2 cellular contexts compared by ENCODE assay signal in genomic region chr6:11744753-11745152, GRCh38.
TF ChIP-seq lines count a peak whose summit lies in the region.

No MANE protein-coding gene starts in this region.

TF ChIP-seq in liver, 16 proteins besides CTCF, POLR2A, EP300 and RAD21 (continued from another document):
- TF ChIP-seq NR2F2 (IDR thresholded peaks at IDR 0.05): peak; percentile 31
- TF ChIP-seq JUND (IDR thresholded peaks at IDR 0.05): no peak
- no peak for TF ChIP-seq REST (IDR thresholded peaks at IDR 0.05)
- no peak for TF ChIP-seq GABPA (IDR thresholded peaks at IDR 0.05 in 1 of 2, conservative IDR thresholded peaks at IDR 0.05 in 1 of 2)

TF ChIP-seq in HepG2, 621 proteins besides CTCF, POLR2A, EP300 and RAD21:
- TF ChIP-seq ZUFSP (CRISPR knock-in tag; IDR thresholded peaks at IDR 0.05; ENCODE audit: borderline replicate concordance): no peak
- no peak for TF ChIP-seq ZNF230 (CRISPR knock-in tag; IDR thresholded peaks at IDR 0.05)
- no peak for TF ChIP-seq TRAFD1 (CRISPR knock-in tag; IDR thresholded peaks at IDR 0.05; ENCODE audit: borderline replicate concordance)
- TF ChIP-seq ZNF180 (CRISPR knock-in tag; IDR thresholded peaks at IDR 0.05; ENCODE audit: borderline replicate concordance, low read depth): no peak
- no peak for TF ChIP-seq ZNF274 (CRISPR knock-in tag; IDR thresholded peaks at IDR 0.05)
- TF ChIP-seq ZNF549 (CRISPR knock-in tag; IDR thresholded peaks at IDR 0.05): no peak
- no peak for TF ChIP-seq ZNF121 (CRISPR knock-in tag; IDR thresholded peaks at IDR 0.05)
- TF ChIP-seq ZSCAN12 (CRISPR knock-in tag; IDR thresholded peaks at IDR 0.05): no peak
- no peak for TF ChIP-seq ZKSCAN1 (IDR thresholded peaks at IDR 0.05; ENCODE audit: low read length)
- TF ChIP-seq KAT8 (CRISPR knock-in tag; IDR thresholded peaks at IDR 0.05): no peak
- no peak for TF ChIP-seq ZNF883 (CRISPR knock-in tag; IDR thresholded peaks at IDR 0.05; ENCODE audit: not compliant biosample characterization)
